12 cellular contexts compared by ENCODE assay signal in genomic region chr16:59148756-59149155, GRCh38.
"Had no signal": no experiment of that assay in that cellular context is flagged by ENCODE, and none has a peak within 500 bp of the region (broad histone marks: within the 10 kb centered on the region; RNA-seq: fewer than 3 reads in every experiment).

No MANE protein-coding gene starts in this region.

- H3K4me3 Mint-ChIP-seq: activated naive CD4-positive, alpha-beta T cell treated with anti-CD3 and anti-CD28 coated beads, Interleukin-2, amount 50 U/mL, for 24 hours; effector memory CD8-positive, alpha-beta T cell; mesothelial cell of epicardium; nephron progenitor cell; stimulated activated naive CD8-positive, alpha-beta T cell treated with anti-CD3 and anti-CD28 coated beads, Interleukin-15, amount 100 ng/mL, for 72 hours had no signal

- H3K36me3 Mint-ChIP-seq: mesothelial cell of epicardium had no signal

- H3K9me3 Mint-ChIP-seq: activated naive CD4-positive, alpha-beta T cell treated with anti-CD3 and anti-CD28 coated beads, Interleukin-2, amount 50 U/mL, for 24 hours; mesothelial cell of epicardium; nephron progenitor cell had no signal

- H3K27ac Mint-ChIP-seq: activated naive CD4-positive, alpha-beta T cell treated with anti-CD3 and anti-CD28 coated beads, Interleukin-2, amount 50 U/mL, for 24 hours; effector memory CD8-positive, alpha-beta T cell; mesothelial cell of epicardium; nephron progenitor cell; stimulated activated naive CD8-positive, alpha-beta T cell treated with anti-CD3 and anti-CD28 coated beads, Interleukin-15, amount 100 ng/mL, for 72 hours had no signal

- ATAC-seq: effector memory CD8-positive, alpha-beta T cell; foreskin keratinocyte; left lobe of liver; stimulated activated naive CD8-positive, alpha-beta T cell treated with anti-CD3 and anti-CD28 coated beads, Interleukin-15, amount 100 ng/mL, for 72 hours had no signal

- H3K4me1 Mint-ChIP-seq: activated naive CD4-positive, alpha-beta T cell treated with anti-CD3 and anti-CD28 coated beads, Interleukin-2, amount 50 U/mL, for 24 hours; mesothelial cell of epicardium; nephron progenitor cell; stimulated activated naive CD8-positive, alpha-beta T cell treated with anti-CD3 and anti-CD28 coated beads, Interleukin-15, amount 100 ng/mL, for 72 hours had no signal

- H3K27me3 Mint-ChIP-seq: activated naive CD4-positive, alpha-beta T cell treated with anti-CD3 and anti-CD28 coated beads, Interleukin-2, amount 50 U/mL, for 24 hours; effector memory CD8-positive, alpha-beta T cell; stimulated activated naive CD8-positive, alpha-beta T cell treated with anti-CD3 and anti-CD28 coated beads, Interleukin-15, amount 100 ng/mL, for 72 hours had no signal

- DNase-seq: activated CD4-positive, alpha-beta T cell treated with anti-CD3 and anti-CD28 coated beads, Interleukin-2, amount 50 U/mL, for 48 hours; activated gamma-delta T cell; effector memory CD8-positive, alpha-beta T cell; foreskin keratinocyte; glutamatergic neuron; hypothalamus; nephron progenitor cell; stimulated activated naive CD8-positive, alpha-beta T cell treated with anti-CD3 and anti-CD28 coated beads, Interleukin-15, amount 100 ng/mL, for 72 hours; T-helper 2 cell had no signal
